1 cellular context compared by ENCODE assay signal in genomic region chr2:120914839-120915521, GRCh38.
TF ChIP-seq lines count a peak whose summit lies in the region.

No MANE protein-coding gene starts in this region.

TF ChIP-seq in SK-N-SH, 30 proteins besides CTCF, POLR2A, EP300 and RAD21 (continued from another document):
- TF ChIP-seq REST (IDR thresholded peaks at IDR 0.05; ENCODE audit: low read depth, low read length) (no peak), PBX3 (IDR thresholded peaks at IDR 0.05) (no peak; the same call in none of the 2 replicates)
